Comparison of ENCODE assay signal across 30 cellular contexts in the genomic region with DNA sequence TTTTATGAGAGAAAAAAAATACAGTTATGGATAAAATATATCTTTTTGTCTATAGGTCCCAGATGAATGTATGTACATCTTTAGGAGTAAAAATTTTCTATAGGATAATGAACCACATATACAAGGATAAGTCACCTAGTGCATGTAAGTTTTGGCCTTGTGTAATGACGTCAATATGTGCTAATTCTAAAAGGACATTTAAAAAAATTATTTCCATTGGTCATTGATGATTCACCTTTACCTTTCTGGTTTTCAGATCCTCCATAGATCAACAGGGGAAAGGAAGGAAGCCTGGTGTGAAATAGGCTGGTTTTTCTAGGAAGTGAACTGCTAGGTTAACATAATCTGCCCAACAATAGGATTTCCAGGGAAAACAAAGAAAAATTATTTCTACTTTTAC.
"Had no signal": no experiment of that assay in that cellular context is flagged by ENCODE, and none has a peak within 500 bp of the region (broad histone marks: within the 10 kb centered on the region; RNA-seq: fewer than 3 reads in every experiment).

No MANE protein-coding gene starts in this region.

- ATAC-seq: activated naive CD4-positive, alpha-beta T cell treated with anti-CD3 and anti-CD28 coated beads, Interleukin-2, amount 50 U/mL, for 72 hours; activated T-cell treated with anti-CD3 and anti-CD28 coated beads, Interleukin-2, amount 50 U/mL, for 4 hours had no signal

- H3K27me3 ChIP-seq: cardiac muscle cell had no signal

- H3K27ac ChIP-seq: adrenal gland, cardiac muscle cell, PC-9, RWPE1, VCaP had no signal

- H3K36me3 ChIP-seq: adrenal gland, cardiac muscle cell had no signal

- H2AFZ ChIP-seq: PC-9 had no signal

- H3K4me3 ChIP-seq: adrenal gland, cardiac muscle cell, PC-9 had no signal

- H3K4me1 ChIP-seq: adrenal gland had no signal

- DNase-seq: activated B cell treated with CpG ODN at 0.5 μM for 24 hours; activated CD4-positive, alpha-beta memory T cell treated with anti-CD3 and anti-CD28 coated beads for 36 hours; activated CD4-positive, alpha-beta T cell treated with anti-CD3 and anti-CD28 coated beads for 4 hours; activated CD4-positive, alpha-beta T cell treated with anti-CD3 and anti-CD28 coated beads, Interleukin-2, amount 50 U/mL, for 1 hour; activated CD4-positive, CD25-positive, alpha-beta regulatory T cell treated with anti-CD3 and anti-CD28 coated beads, Interleukin-2, amount 50 U/mL, for 72 hours; activated CD8-positive, alpha-beta memory T cell treated with anti-CD3 and anti-CD28 coated beads, Interleukin-2, amount 50 U/mL, for 4 hours; activated gamma-delta T cell treated with Interleukin-2 at 50 U/mL for 16 hours; activated naive CD4-positive, alpha-beta T cell treated with anti-CD3 and anti-CD28 coated beads for 36 hours; activated T-cell treated with anti-CD3 and anti-CD28 coated beads for 4 hours; activated T-cell treated with anti-CD3 and anti-CD28 coated beads, Interleukin-2, amount 50 U/mL, for 4 hours; adrenal gland; NCI-H1105; NCI-H1417 treated with DMSO at 0.1 percent for 48 hours; NCI-H1694 treated with DMSO at 0.1 percent for 48 hours; NCI-H2029; NCI-H2171; NCI-H510A; NCI-H526; NCI-H748 treated with DMSO at 0.1 percent for 48 hours; NK-92 treated with Interleukin-12 subunit alpha and Interleukin-12 subunit beta, amount 100 ng/mL, for 24 hours; PC-9; Right ventricle myocardium superior; SW 1271; T-helper 1 cell; T-helper 2 cell; T-helper 9 cell had no signal

- H3K9me3 ChIP-seq: adrenal gland had no signal

- H3K4me2 ChIP-seq: PC-9 had no signal
